8 cellular contexts compared by ENCODE assay signal in genomic region chr10:74151057-74151878, GRCh38. TPM values are rescaled to one million over a fixed set of nuclear protein-coding genes. Genes with fewer than 3 reads are reported as not detected.
A peak's percentile ranks its signal among the peaks of the same experiment; 100 is the strongest.
DNase-seq lines count a peak whose midpoint lies in the region; ATAC-seq, FAIRE-seq and TF ChIP-seq lines count a peak whose summit lies in the region.

TSS of gene ADK (plus strand) at chr10:74151221. CDS start at chr10:74151279, 58 bp downstream.

- no peaks in the 10 kb centered on the region for H3K9me3 Mint-ChIP-seq in activated T-cell treated with anti-CD3 and anti-CD28 coated beads, Interleukin-2, amount 50 U/mL, for 72 hours
- no peaks in the 10 kb centered on the region for H3K9me3 Mint-ChIP-seq in naive B cell
- H3K9me3 Mint-ChIP-seq in stimulated activated memory B cell treated with anti-CD40 and anti-IgM and Interleukin-4, amounts not matched to agents 10 μg/mL and 1 μg/mL and 100 μg/mL, for 72 hours, result no peaks in the 10 kb centered on the region

- H3K36me3 Mint-ChIP-seq in activated T-cell treated with anti-CD3 and anti-CD28 coated beads, Interleukin-2, amount 50 U/mL, for 72 hours (ENCODE audit: insufficient read depth in 2 of 2), result peaks cover 0 to 6% of the 10 kb centered on the region in 2 donors
- H3K36me3 Mint-ChIP-seq in naive B cell, result peaks cover under 1 to 4% of the 10 kb centered on the region in 2 donors
- H3K36me3 Mint-ChIP-seq in stimulated activated memory B cell treated with anti-CD40 and anti-IgM and Interleukin-4, amounts not matched to agents 10 μg/mL and 1 μg/mL and 100 μg/mL, for 72 hours, result peaks cover 13% of the 10 kb centered on the region

- peak in 5 of 6 experiments; percentile 6 to 31 (median 19) for TF ChIP-seq CTCF in esophagus squamous epithelium (IDR thresholded peaks at IDR 0.05)

- intact Hi-C loops in esophagus squamous epithelium (cut with DNase I), result no loop called here

- H3K4me3 ChIP-seq in HUES64 (ENCODE audit: low read length), result peak within 1 kb of the TSS; percentile 85
- peak within 1 kb of the TSS; percentile 73 to 99 (median 96) for H3K4me3 ChIP-seq in esophagus squamous epithelium

- H3K4me1 Mint-ChIP-seq in activated T-cell treated with anti-CD3 and anti-CD28 coated beads, Interleukin-2, amount 50 U/mL, for 72 hours (ENCODE audit: low read depth), result peaks cover 45% of the 10 kb centered on the region
- H3K4me1 Mint-ChIP-seq in naive B cell, result peaks cover 43 to 62% (median 52%) of the 10 kb centered on the region in 3 donors
- peaks cover 51% of the 10 kb centered on the region for H3K4me1 Mint-ChIP-seq in stimulated activated memory B cell treated with anti-CD40 and anti-IgM and Interleukin-4, amounts not matched to agents 10 μg/mL and 1 μg/mL and 100 μg/mL, for 72 hours

- no peaks in the 10 kb centered on the region for H3K27me3 Mint-ChIP-seq in activated T-cell treated with anti-CD3 and anti-CD28 coated beads, Interleukin-2, amount 50 U/mL, for 72 hours (ENCODE audit: low read depth)
- no peaks in the 10 kb centered on the region for H3K27me3 Mint-ChIP-seq in naive B cell
- H3K27me3 Mint-ChIP-seq in stimulated activated memory B cell treated with anti-CD40 and anti-IgM and Interleukin-4, amounts not matched to agents 10 μg/mL and 1 μg/mL and 100 μg/mL, for 72 hours, result no peaks in the 10 kb centered on the region

- ATAC-seq in GM21447 (IDR thresholded peaks at IDR 0.05; ENCODE audit: unreplicated experiment), result peak; percentile 81
- peak; percentile 93 to 95 for ATAC-seq in activated T-cell treated with anti-CD3 and anti-CD28 coated beads, Interleukin-2, amount 50 U/mL, for 72 hours (replicated peaks in 1 of 2)
- peak; percentile 83 to 84 for ATAC-seq in naive B cell (ENCODE audit: low read depth in 2 of 2)
- peak; percentile 98 for ATAC-seq in stimulated activated memory B cell treated with anti-CD40 and anti-IgM and Interleukin-4, amounts not matched to agents 10 μg/mL and 1 μg/mL and 100 μg/mL, for 72 hours

- H3K27ac Mint-ChIP-seq in activated T-cell treated with anti-CD3 and anti-CD28 coated beads, Interleukin-2, amount 50 U/mL, for 72 hours, result no peak within 1 kb of the TSS
- H3K27ac Mint-ChIP-seq in naive B cell, result peak within 1 kb of the TSS in 3 of 6 donors; percentile 12 to 75 (median 66)
- no peak within 1 kb of the TSS for H3K27ac Mint-ChIP-seq in stimulated activated memory B cell treated with anti-CD40 and anti-IgM and Interleukin-4, amounts not matched to agents 10 μg/mL and 1 μg/mL and 100 μg/mL, for 72 hours

- peak within 1 kb of the TSS; percentile 91 for H3K9ac ChIP-seq in HUES64 (ENCODE audit: low read depth, low read length)

- H3K4me3 Mint-ChIP-seq in activated T-cell treated with anti-CD3 and anti-CD28 coated beads, Interleukin-2, amount 50 U/mL, for 72 hours, result no peak within 1 kb of the TSS
- H3K4me3 Mint-ChIP-seq in naive B cell, result no peak within 1 kb of the TSS
- no peak within 1 kb of the TSS for H3K4me3 Mint-ChIP-seq in stimulated activated memory B cell treated with anti-CD40 and anti-IgM and Interleukin-4, amounts not matched to agents 10 μg/mL and 1 μg/mL and 100 μg/mL, for 72 hours

- WGBS in HUES64, result under 1% methylated on average over 55 of the region's 55 CpGs
- 0% methylated on average over 23 to 27 of the region's 55 CpGs for WGBS in esophagus squamous epithelium, 2 donors

- peak; percentile 73 for DNase-seq in DMS153 treated with DMSO at 0.1 percent for 48 hours (lab: John Stamatoyannopoulos, UW; ENCODE audit: unreplicated experiment)
- peak; percentile 92 for DNase-seq in RCC 7860 (ENCODE audit: low spot score)
- DNase-seq in activated T-cell treated with anti-CD3 and anti-CD28 coated beads, Interleukin-2, amount 50 U/mL, for 72 hours, result peak; percentile 99 to 100
- DNase-seq in esophagus squamous epithelium (lab: John Stamatoyannopoulos, UW), result peak; percentile 93
- peak; percentile 100 for DNase-seq in naive B cell

- H3K27ac ChIP-seq in HUES64 (ENCODE audit: low read depth, low read length) (peak within 1 kb of the TSS; percentile 90), esophagus squamous epithelium (peak within 1 kb of the TSS; percentile 88 to 95 (median 92))

- no peaks in the 10 kb centered on the region for H3K9me3 ChIP-seq in HUES64 (ENCODE audit: insufficient read depth, low read depth, low read length)
- no peaks in the 10 kb centered on the region for H3K9me3 ChIP-seq in esophagus squamous epithelium

- TF ChIP-seq POLR2A in esophagus squamous epithelium (IDR thresholded peaks at IDR 0.05), result peak in 2 of 4 donors; percentile 53 to 81

- H3K4me1 ChIP-seq in HUES64 (ENCODE audit: insufficient read depth, low read length), result peaks cover 19% of the 10 kb centered on the region
- H3K4me1 ChIP-seq in esophagus squamous epithelium, result peaks cover 25 to 53% (median 27%) of the 10 kb centered on the region in 3 donors

- H3K27me3 ChIP-seq in HUES64 (ENCODE audit: insufficient read depth, low read length), result no peaks in the 10 kb centered on the region
- no peaks in the 10 kb centered on the region for H3K27me3 ChIP-seq in esophagus squamous epithelium

- peak; percentile 93 for FAIRE-seq in RCC 7860 (lab: Jason Lieb, UNC)

- H3K36me3 ChIP-seq in HUES64 (ENCODE audit: insufficient read depth, low read length) (peaks cover 2% of the 10 kb centered on the region; the same call in 1 of the 2 replicates), esophagus squamous epithelium (peaks cover 0 to 22% (median 0%) of the 10 kb centered on the region in 3 donors)

RNA-seq across cellular contexts. Expression of gene ADK, which starts in this region (rescaled TPM):
- polyA plus RNA-seq in HUES64 (2013, experiment 1 of 2), result 30.0 TPM
- 33.9 TPM for polyA plus RNA-seq in HUES64 (2013, experiment 2 of 2)
- 10 to 100 TPM; 56.2 to 60.0 TPM for total RNA-seq in activated T-cell treated with anti-CD3 and anti-CD28 coated beads, Interleukin-2, amount 50 U/mL, for 72 hours
- total RNA-seq in esophagus squamous epithelium, result 10 to 100 TPM; 43.3 to 78.4 (median 68.4) TPM
- 100 to 1,000 TPM; 240 to 379 (median 288) TPM for polyA plus RNA-seq in naive B cell (ENCODE audit: low read depth in 6 of 6)

Comparison
In these comparisons a context has a peak if more than half of its experiments do, and no peak if none do; other contexts are left out.
1. Peak in every context shown above with its lines: DNase-seq, ATAC-seq, H3K4me3 ChIP-seq and H3K27ac ChIP-seq.